In genomic region chr15:59259137-59259943, GRCh38 we compare ENCODE assay signal across 26 cellular contexts. TPM values are rescaled to one million over a fixed set of nuclear protein-coding genes. Genes with fewer than 3 reads are reported as not detected.
DNase-seq lines count a peak whose midpoint lies in the region; ATAC-seq, FAIRE-seq and TF ChIP-seq lines count a peak whose summit lies in the region.
"Had no signal": no experiment of that assay in that cellular context is flagged by ENCODE, and none has a peak within 500 bp of the region (broad histone marks: within the 10 kb centered on the region; RNA-seq: fewer than 3 reads in every experiment).

No MANE protein-coding gene starts in this region.

- H3K4me2 ChIP-seq in HepG2 (ENCODE audit: low read depth, low read length): no peak overlapping the region

- no peak overlapping the region for H3K9ac ChIP-seq in HepG2 (ENCODE audit: insufficient read depth, low read depth, low read length)

- TF ChIP-seq EP300 in HepG2 (IDR thresholded peaks at IDR 0.05; ENCODE audit: low read depth in 2 of 2, low read length in 2 of 2): no peak
- TF ChIP-seq EP300 in HepG2 (CRISPR knock-in tag; IDR thresholded peaks at IDR 0.05; ENCODE audit: borderline replicate concordance): no peak
- no peak for TF ChIP-seq EP300 in tibial nerve (IDR thresholded peaks at IDR 0.05)

- no peaks in the 10 kb centered on the region for H3K9me3 Mint-ChIP-seq in activated CD8-positive, alpha-beta memory T cell treated with anti-CD3 and anti-CD28 coated beads, Interleukin-2, amount 10 ng/mL, durations not matched to agents 7 days and 5 days (ENCODE audit: low read depth)
- H3K9me3 Mint-ChIP-seq in activated T-helper 1 cell treated with anti-CD3 and anti-CD28 coated beads, Interleukin-12 subunit alpha, Interleukin-12 subunit beta, Interleukin-2, Interleukin-4 antibody, amounts not matched to agents 30 ng/mL and 10 ng/mL and 1 ng/mL, durations not matched to agents 14 hours and 24 hours and 36 hours: no peaks in the 10 kb centered on the region

- no TSS peak for BruUV-seq in HepG2 (replicated peaks; lab: Mats Ljungman, UMichigan)

- H3K27ac ChIP-seq in HepG2 (ENCODE audit: extremely low read length, insufficient read depth, low read length) (no peak overlapping the region), tibial nerve (peak overlapping the region in 3 of 4 donors; percentile 47 to 81 (median 70))
- H3K27ac ChIP-seq: lower lobe of right lung had no signal

- FAIRE-seq in HepG2 (lab: Jason Lieb, UNC): no peak
- FAIRE-seq: keratinocyte had no signal

- H3K9me3 ChIP-seq in HepG2 (ENCODE audit: low read length): no peaks in the 10 kb centered on the region
- no peaks in the 10 kb centered on the region for H3K9me3 ChIP-seq in tibial nerve
- H3K9me3 ChIP-seq: lower lobe of right lung, MG63 had no signal

- peak overlapping the region; percentile 52 for H3K27ac Mint-ChIP-seq in activated CD8-positive, alpha-beta memory T cell treated with anti-CD3 and anti-CD28 coated beads, Interleukin-2, amount 10 ng/mL, durations not matched to agents 7 days and 5 days
- H3K27ac Mint-ChIP-seq in activated T-helper 1 cell treated with anti-CD3 and anti-CD28 coated beads, Interleukin-12 subunit alpha, Interleukin-12 subunit beta, Interleukin-2, Interleukin-4 antibody, amounts not matched to agents 30 ng/mL and 10 ng/mL and 1 ng/mL, durations not matched to agents 14 hours and 24 hours and 36 hours: peak overlapping the region; percentile 47

- ATAC-seq in activated CD8-positive, alpha-beta memory T cell treated with anti-CD3 and anti-CD28 coated beads, Interleukin-2, amount 10 ng/mL, durations not matched to agents 7 days and 5 days: no peak
- ATAC-seq in HepG2 (no peak), GM21381 (IDR thresholded peaks at IDR 0.05; ENCODE audit: unreplicated experiment) (no peak)
- ATAC-seq: lower lobe of right lung had no signal

- H3K4me3 ChIP-seq in HepG2 (replicated peaks in 1 of 3; ENCODE audit: insufficient read depth in 1 of 3, low read depth in 2 of 3, low read length in 3 of 3) (no peak overlapping the region), tibial nerve (no peak overlapping the region)
- H3K4me3 ChIP-seq: lower lobe of right lung, MG63 had no signal

- H3K27me3 ChIP-seq in HepG2 (ENCODE audit: control insufficient read depth in 1 of 2, insufficient read depth in 2 of 2, low read length in 2 of 2) (no peaks in the 10 kb centered on the region), tibial nerve (no peaks in the 10 kb centered on the region)
- H3K27me3 ChIP-seq: MG63 had no signal

- in situ Hi-C loops in HepG2 (cut with HindIII; ENCODE audit: extremely low pct_ligation_motif_present, low pct_unique_long_range_greater_than_20kb): no loop called here

- 89% methylated on average over 5 of the region's 5 CpGs for whole genome bisulfite sequencing in HepG2 (ENCODE audit: low lambda C conversion rate)
- WGBS in tibial nerve, 2 donors: 78% methylated on average over 5 of the region's 5 CpGs

- TF ChIP-seq RAD21 in HepG2 (CRISPR knock-in tag; IDR thresholded peaks at IDR 0.05): no peak

- H3K79me2 ChIP-seq in HepG2 (ENCODE audit: insufficient read depth, low read length): no peaks in the 10 kb centered on the region

- TF ChIP-seq POLR2A in HepG2 (IDR thresholded peaks at IDR 0.05; ENCODE audit: insufficient read depth in 1 of 2, low read depth in 2 of 2, low read length in 2 of 2) (no peak), tibial nerve (IDR thresholded peaks at IDR 0.05) (no peak)

- H3K4me1 ChIP-seq in HepG2 (ENCODE audit: insufficient read depth, low read length) (peaks cover 49% of the 10 kb centered on the region), tibial nerve (peaks cover 0 to 17% (median 4%) of the 10 kb centered on the region in 4 donors)
- H3K4me1 ChIP-seq: lower lobe of right lung had no signal

- no peak for TF ChIP-seq CTCF in HepG2 (CRISPR knock-in tag; IDR thresholded peaks at IDR 0.05)
- no peak for TF ChIP-seq CTCF in tibial nerve (IDR thresholded peaks at IDR 0.05)

- no peaks in the 10 kb centered on the region for H4K20me1 ChIP-seq in HepG2 (ENCODE audit: insufficient read depth, low read length)

- peaks cover 7% of the 10 kb centered on the region for H3K27me3 Mint-ChIP-seq in activated CD8-positive, alpha-beta memory T cell treated with anti-CD3 and anti-CD28 coated beads, Interleukin-2, amount 10 ng/mL, durations not matched to agents 7 days and 5 days
- peaks cover 3% of the 10 kb centered on the region for H3K27me3 Mint-ChIP-seq in activated T-helper 1 cell treated with anti-CD3 and anti-CD28 coated beads, Interleukin-12 subunit alpha, Interleukin-12 subunit beta, Interleukin-2, Interleukin-4 antibody, amounts not matched to agents 30 ng/mL and 10 ng/mL and 1 ng/mL, durations not matched to agents 14 hours and 24 hours and 36 hours (ENCODE audit: insufficient read depth)

- H3K36me3 Mint-ChIP-seq in activated CD8-positive, alpha-beta memory T cell treated with anti-CD3 and anti-CD28 coated beads, Interleukin-2, amount 10 ng/mL, durations not matched to agents 7 days and 5 days: peaks cover 17% of the 10 kb centered on the region
- H3K36me3 Mint-ChIP-seq in activated T-helper 1 cell treated with anti-CD3 and anti-CD28 coated beads, Interleukin-12 subunit alpha, Interleukin-12 subunit beta, Interleukin-2, Interleukin-4 antibody, amounts not matched to agents 30 ng/mL and 10 ng/mL and 1 ng/mL, durations not matched to agents 14 hours and 24 hours and 36 hours (ENCODE audit: low read depth): peaks cover 18% of the 10 kb centered on the region

- H3K36me3 ChIP-seq in HepG2 (replicated peaks in 1 of 2; ENCODE audit: control insufficient read depth in 1 of 2, insufficient read depth in 2 of 2, low read length in 2 of 2) (no peaks in the 10 kb centered on the region; a peak in 1 of 5 replicates), tibial nerve (peaks cover 0 to 26% (median 0%) of the 10 kb centered on the region in 3 donors)
- H3K36me3 ChIP-seq: lower lobe of right lung had no signal

- H3K4me1 Mint-ChIP-seq in activated CD8-positive, alpha-beta memory T cell treated with anti-CD3 and anti-CD28 coated beads, Interleukin-2, amount 10 ng/mL, durations not matched to agents 7 days and 5 days: peaks cover 40% of the 10 kb centered on the region
- H3K4me1 Mint-ChIP-seq in activated T-helper 1 cell treated with anti-CD3 and anti-CD28 coated beads, Interleukin-12 subunit alpha, Interleukin-12 subunit beta, Interleukin-2, Interleukin-4 antibody, amounts not matched to agents 30 ng/mL and 10 ng/mL and 1 ng/mL, durations not matched to agents 14 hours and 24 hours and 36 hours (ENCODE audit: low read depth): peaks cover 35% of the 10 kb centered on the region

- POLR2A ChIA-PET in HepG2 (lab: Yijun Ruan, JAX): no interaction called here

- no peak overlapping the region for H2AFZ ChIP-seq in HepG2 (ENCODE audit: low read length)

- intact Hi-C loops in activated T-helper 1 cell treated with anti-CD3 and anti-CD28 coated beads, Interleukin-12 subunit alpha, Interleukin-12 subunit beta, Interleukin-2, Interleukin-4 antibody, amounts not matched to agents 30 ng/mL and 10 ng/mL and 1 ng/mL, durations not matched to agents 14 hours and 24 hours and 36 hours (cut with micrococcal nuclease): loop anchor here (5.0 kb wide), 1 partner anchor 113 kb away; the partner anchor contains the start of gene MYO1E
- intact Hi-C loops in HepG2 (cut with micrococcal nuclease; ENCODE audit: unreplicated experiment): no loop called here

- H3K4me3 Mint-ChIP-seq in activated CD8-positive, alpha-beta memory T cell treated with anti-CD3 and anti-CD28 coated beads, Interleukin-2, amount 10 ng/mL, durations not matched to agents 7 days and 5 days: no peak overlapping the region
- H3K4me3 Mint-ChIP-seq in activated T-helper 1 cell treated with anti-CD3 and anti-CD28 coated beads, Interleukin-12 subunit alpha, Interleukin-12 subunit beta, Interleukin-2, Interleukin-4 antibody, amounts not matched to agents 30 ng/mL and 10 ng/mL and 1 ng/mL, durations not matched to agents 14 hours and 24 hours and 36 hours: no peak overlapping the region

- DNase-seq in activated CD8-positive, alpha-beta memory T cell treated with anti-CD3 and anti-CD28 coated beads, Interleukin-2, amount 10 ng/mL, durations not matched to agents 7 days and 5 days: no peak
- no peak for DNase-seq in activated CD8-positive, alpha-beta memory T cell treated with anti-CD3 and anti-CD28 coated beads, Interleukin-2, amount 50 U/mL, for 4 hours
- no peak for DNase-seq in activated T-helper 1 cell treated with anti-CD3 and anti-CD28 coated beads, Interleukin-12 subunit alpha, Interleukin-12 subunit beta, Interleukin-2, Interleukin-4 antibody, amounts not matched to agents 30 ng/mL and 10 ng/mL and 1 ng/mL, durations not matched to agents 14 hours and 24 hours and 36 hours (ENCODE audit: low spot score)
- DNase-seq in HepG2 (ENCODE audit: low spot score): no peak
- DNase-seq in tibial nerve (ENCODE audit: low spot score in 2 of 2): no peak
- DNase-seq in middle frontal gyrus (ENCODE audit: extremely low spot score, low spot score): no peak
- no peak for DNase-seq in NCI-H510A (lab: John Stamatoyannopoulos, UW)
- DNase-seq: ACHN; activated CD8-positive, alpha-beta memory T cell treated with anti-CD3 and anti-CD28 coated beads for 24 hours; cerebellar nuclear complex; COR-L47; KBM-7; lower lobe of right lung; MG63; NCI-H446; stimulated activated CD4-positive, alpha-beta T cell treated with anti-CD3 and anti-CD28 coated beads, Interleukin-4, amount 100 ng/mL, for 4 hours; T-helper 9 cell had no signal

- CTCF ChIA-PET in activated CD8-positive, alpha-beta memory T cell treated with anti-CD3 and anti-CD28 coated beads, Interleukin-2, amount 10 ng/mL, durations not matched to agents 7 days and 5 days (lab: Charles Lee): interaction anchor here (2.1 kb wide), 1 partner anchor 13 kb away, joined by 13 read pairs; no protein-coding TSS in a partner anchor
- CTCF ChIA-PET in HepG2 (lab: Yijun Ruan, JAX; ENCODE audit: low intra/inter-chr PET ratio, low total read pairs): no interaction called here

RNA-seq across cellular contexts. Expression of gene LDHAL6B, which starts 52.7 kb away (rescaled TPM):
- total RNA-seq in activated CD8-positive, alpha-beta memory T cell treated with anti-CD3 and anti-CD28 coated beads, Interleukin-2, amount 10 ng/mL, durations not matched to agents 7 days and 5 days: not detected
- total RNA-seq in activated T-helper 1 cell treated with anti-CD3 and anti-CD28 coated beads, Interleukin-12 subunit alpha, Interleukin-12 subunit beta, Interleukin-2, Interleukin-4 antibody, amounts not matched to agents 30 ng/mL and 10 ng/mL and 1 ng/mL, durations not matched to agents 14 hours and 24 hours and 36 hours: not detected in 2 replicates
- not detected in 2 replicates for total RNA-seq in HepG2 (2016; rRNA removed; fragmentation: Illumina TruSeq; extraction: Trizol)
- not detected in 2 replicates for total RNA-seq in HepG2 (2016; cell fraction: cytosol; rRNA removed; fragmentation: Illumina TruSeq; extraction: Trizol; ENCODE audit: low read depth)
- total RNA-seq in HepG2 (2016; cell fraction: insoluble cytoplasmic fraction; rRNA removed; fragmentation: Illumina TruSeq; extraction: Trizol): not detected in 2 replicates
- total RNA-seq in HepG2 (2016; cell fraction: membrane; rRNA removed; fragmentation: Illumina TruSeq; extraction: Trizol): not detected in 2 replicates
- not detected in 2 replicates for total RNA-seq in HepG2 (2016; cell fraction: nucleus; rRNA removed; fragmentation: Illumina TruSeq; extraction: Trizol)
- not detected in 2 replicates for polyA plus RNA-seq in HepG2 (2011; rRNA removed)
- not detected in 2 replicates for polyA plus RNA-seq in HepG2 (2011; cell fraction: cytosol; rRNA removed)
- polyA plus RNA-seq in HepG2 (2011; cell fraction: nucleus; rRNA removed): not detected in 2 replicates
- not detected in 2 replicates for polyA plus RNA-seq in HepG2 (2012)
- not detected in 2 replicates for polyA plus RNA-seq in HepG2 (2016; cell fraction: cytosol; fragmentation: Illumina TruSeq; extraction: Trizol; ENCODE audit: low read depth)
- not detected in 2 replicates for polyA plus RNA-seq in HepG2 (2016; cell fraction: insoluble cytoplasmic fraction; fragmentation: Illumina TruSeq; extraction: Trizol; ENCODE audit: low read depth)
- polyA plus RNA-seq in HepG2 (2016; cell fraction: membrane; fragmentation: Illumina TruSeq; extraction: Trizol; ENCODE audit: low read depth): not detected in 2 replicates
- polyA plus RNA-seq in HepG2 (2016; cell fraction: nucleus; fragmentation: Illumina TruSeq; extraction: Trizol; ENCODE audit: insufficient read depth, low read depth): not detected in 2 replicates
- not detected in 2 replicates for polyA minus RNA-seq in HepG2 (2011; rRNA and poly(A)+ RNA removed; ENCODE audit: low replicate concordance)
- polyA minus RNA-seq in HepG2 (2011; cell fraction: cytosol; rRNA and poly(A)+ RNA removed): not detected in 2 replicates
- not detected in 2 replicates for polyA minus RNA-seq in HepG2 (2011; cell fraction: nucleus; rRNA and poly(A)+ RNA removed)
- total RNA-seq in tibial nerve: not detected
- total RNA-seq: Daoy, glomerular endothelial cell, lower lobe of right lung, mucosa of gallbladder, sciatic nerve, ureter had no signal
- polyA plus RNA-seq: BJ, keratinocyte, neural cell had no signal
